ENCODE assay signal across 16 cellular contexts in the genomic region with DNA sequence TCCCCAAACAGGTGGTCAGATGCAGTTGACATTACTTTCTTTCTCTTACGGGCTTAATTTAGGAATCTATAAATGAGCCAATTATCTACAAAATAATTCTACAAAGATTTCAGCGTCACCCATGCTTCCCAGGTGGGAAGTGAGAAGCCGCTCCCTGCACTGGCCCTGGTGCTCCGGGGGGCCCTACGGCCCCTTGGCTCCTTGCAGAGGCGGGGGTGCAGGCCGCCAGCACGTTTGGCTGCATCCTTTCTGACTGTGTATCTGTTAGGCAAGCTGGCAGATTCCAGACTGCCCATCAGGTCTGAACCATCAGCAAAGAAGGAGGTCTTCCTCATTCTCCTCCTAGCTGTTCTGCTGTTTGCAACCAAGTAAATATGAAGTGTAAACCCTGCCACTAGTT. TPM values are rescaled to one million over a fixed set of nuclear protein-coding genes. Genes with fewer than 3 reads are reported as not detected.
DNase-seq lines count a peak whose midpoint lies in the region; ATAC-seq and TF ChIP-seq lines count a peak whose summit lies in the region.
"Had no signal": no experiment of that assay in that cellular context is flagged by ENCODE, and none has a peak within 500 bp of the region (broad histone marks: within the 10 kb centered on the region; RNA-seq: fewer than 3 reads in every experiment).

No MANE protein-coding gene starts in this region.

- H3K79me2 ChIP-seq in neural progenitor cell (ENCODE audit: low read depth), result no peaks in the 10 kb centered on the region

- DNase-seq in left ventricle myocardium inferior (no peak), left cardiac atrium (no peak), WERI-Rb-1 (no peak), neural progenitor cell (ENCODE audit: low spot score) (peak; percentile 13), RPMI8226 (no peak), NCI-H345 treated with DMSO at 0.1 percent for 48 hours (lab: John Stamatoyannopoulos, UW; ENCODE audit: unreplicated experiment) (no peak)
- DNase-seq: ACHN; BE2C; CD4-positive, CD25-positive, alpha-beta regulatory T cell; CD8-positive, alpha-beta memory T cell; COR-L47; DMS 273 treated with DMSO at 0.1 percent for 48 hours; DMS53; DND-41 had no signal

- H3K4me2 ChIP-seq in neural progenitor cell, result peak overlapping the region; percentile 55

- H3K27me3 ChIP-seq in left ventricle myocardium inferior (ENCODE audit: low read depth), result no peaks in the 10 kb centered on the region
- H3K27me3 ChIP-seq in WERI-Rb-1 (ENCODE audit: insufficient read depth, low read depth, severe bottlenecking), result no peaks in the 10 kb centered on the region
- no peaks in the 10 kb centered on the region for H3K27me3 ChIP-seq in neural progenitor cell
- H3K27me3 ChIP-seq: BE2C had no signal

- H3K36me3 Mint-ChIP-seq in neural progenitor cell, result no peaks in the 10 kb centered on the region
- H3K36me3 Mint-ChIP-seq: CD8-positive, alpha-beta memory T cell had no signal

- H3K4me3 Mint-ChIP-seq in neural progenitor cell, result no peak overlapping the region
- H3K4me3 Mint-ChIP-seq: CD4-positive, CD25-positive, alpha-beta regulatory T cell; CD8-positive, alpha-beta memory T cell had no signal

- no peaks in the 10 kb centered on the region for H3K36me3 ChIP-seq in left ventricle myocardium inferior
- no peaks in the 10 kb centered on the region for H3K36me3 ChIP-seq in WERI-Rb-1
- no peaks in the 10 kb centered on the region for H3K36me3 ChIP-seq in neural progenitor cell
- H3K36me3 ChIP-seq: BE2C, HAP-1 had no signal

- H3K27ac ChIP-seq in left ventricle myocardium inferior (replicated peaks) (peak overlapping the region; percentile 56), WERI-Rb-1 (no peak overlapping the region), neural progenitor cell (peak overlapping the region; percentile 25)

- H2AFZ ChIP-seq in neural progenitor cell (replicated peaks), result no peak overlapping the region

- intact Hi-C loops in left ventricle myocardium inferior (cut with micrococcal nuclease) (loop anchor here (10.0 kb wide), 1 partner anchor 305 kb away; no protein-coding TSS in a partner anchor), left cardiac atrium (cut with DNase I) (loop anchor here (2.0 to 10.0 kb wide), 3 partner anchors 305 to 789 kb away; no protein-coding TSS in a partner anchor)

- no peaks in the 10 kb centered on the region for H3K9me3 ChIP-seq in left ventricle myocardium inferior (replicated peaks)
- H3K9me3 ChIP-seq in WERI-Rb-1 (ENCODE audit: severe bottlenecking), result no peaks in the 10 kb centered on the region
- H3K9me3 ChIP-seq in neural progenitor cell (ENCODE audit: low read depth), result no peaks in the 10 kb centered on the region
- H3K9me3 ChIP-seq: BE2C, HAP-1 had no signal

- no peak overlapping the region for H3K27ac Mint-ChIP-seq in neural progenitor cell
- H3K27ac Mint-ChIP-seq: CD4-positive, CD25-positive, alpha-beta regulatory T cell had no signal

- peaks cover 15% of the 10 kb centered on the region for H3K4me1 Mint-ChIP-seq in neural progenitor cell
- H3K4me1 Mint-ChIP-seq: CD4-positive, CD25-positive, alpha-beta regulatory T cell; CD8-positive, alpha-beta memory T cell had no signal

- no peaks in the 10 kb centered on the region for H3K27me3 Mint-ChIP-seq in neural progenitor cell (ENCODE audit: insufficient read depth, low read depth)
- H3K27me3 Mint-ChIP-seq: CD4-positive, CD25-positive, alpha-beta regulatory T cell had no signal

- H3K4me1 ChIP-seq in left ventricle myocardium inferior (peaks cover 44% of the 10 kb centered on the region), neural progenitor cell (peaks cover 14% of the 10 kb centered on the region)
- H3K4me1 ChIP-seq: BE2C, HAP-1 had no signal

- ATAC-seq in left cardiac atrium, result no peak

- H3K9me3 Mint-ChIP-seq in neural progenitor cell, result peaks cover 5% of the 10 kb centered on the region

- no peak for TF ChIP-seq CTCF in left ventricle myocardium inferior (IDR thresholded peaks at IDR 0.05; ENCODE audit: borderline replicate concordance)
- no peak for TF ChIP-seq CTCF in WERI-Rb-1 (IDR thresholded peaks at IDR 0.05; ENCODE audit: low read depth, low read length)
- no peak for TF ChIP-seq CTCF in neural progenitor cell (IDR thresholded peaks at IDR 0.05)

- H3K4me3 ChIP-seq in left ventricle myocardium inferior, result no peak overlapping the region
- 0 out of 2 replicates have a peak overlapping the region, but pooled peaks have one; percentile 5 for H3K4me3 ChIP-seq in WERI-Rb-1 (ENCODE audit: low read depth, low read length)
- no peak overlapping the region for H3K4me3 ChIP-seq in neural progenitor cell
- H3K4me3 ChIP-seq: HAP-1 had no signal

- H3F3A ChIP-seq in neural progenitor cell (ENCODE audit: low read depth), result peaks cover 15% of the 10 kb centered on the region

- H3K9ac ChIP-seq in neural progenitor cell, result no peak overlapping the region

- no peaks in the 10 kb centered on the region for H4K20me1 ChIP-seq in neural progenitor cell (ENCODE audit: low read depth)

RNA-seq across cellular contexts. Expression of a gene that starts 16.3 kb away (rescaled TPM):
- total RNA-seq in left ventricle myocardium inferior (7.9 TPM), left cardiac atrium (1 to 10 TPM; 3.0 to 5.9 TPM), neural progenitor cell (ENCODE audit: low replicate concordance) (0.03 TPM in 1 of 2 replicates, not detected in the other)
- total RNA-seq: CD4-positive, CD25-positive, alpha-beta regulatory T cell; CD8-positive, alpha-beta memory T cell; HT-29 had no signal
